In the genomic region with DNA sequence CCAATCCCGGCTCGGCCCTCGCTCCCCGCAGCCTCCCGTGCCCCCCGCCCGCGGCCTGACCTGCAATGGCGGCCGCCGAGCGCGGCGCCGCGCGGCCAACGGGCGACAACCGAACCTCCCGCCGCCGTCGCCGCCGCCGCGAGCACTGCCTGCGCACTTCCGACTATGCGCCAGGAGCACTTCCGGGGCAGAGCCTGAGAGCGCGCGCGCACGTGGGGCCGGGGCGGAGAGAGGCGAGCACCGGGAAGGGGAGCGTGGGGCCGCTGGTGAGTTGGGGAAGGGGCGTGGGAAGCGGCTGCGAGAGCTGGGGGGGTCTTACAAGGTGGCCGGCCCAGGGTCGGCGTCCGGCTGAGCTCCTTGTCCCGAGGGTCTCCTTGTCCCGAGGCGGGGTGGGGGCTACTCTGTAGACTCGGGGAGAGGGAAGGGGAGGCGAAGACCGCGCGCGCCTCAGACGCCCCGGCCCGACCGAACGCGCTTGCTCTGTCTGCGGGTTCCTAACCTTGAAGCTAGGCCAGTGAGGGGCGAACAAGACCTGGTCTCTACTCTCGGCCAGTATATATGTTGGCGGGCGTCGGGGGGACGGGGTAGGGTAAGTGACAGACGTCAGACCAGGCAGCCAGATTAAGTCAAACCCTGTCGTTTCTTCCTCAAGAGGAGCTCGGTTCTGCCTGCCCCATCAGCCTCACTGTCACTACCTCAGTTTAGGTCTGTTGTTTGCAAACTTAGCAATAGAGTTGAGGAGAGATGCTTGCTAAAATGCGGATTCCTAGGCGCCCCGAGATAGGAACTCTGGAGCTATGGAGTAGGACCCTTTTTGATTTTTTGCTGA, we compare ENCODE assay signal across 1 cellular context.
TF ChIP-seq lines count a peak whose summit lies in the region.

A gene with protein sequence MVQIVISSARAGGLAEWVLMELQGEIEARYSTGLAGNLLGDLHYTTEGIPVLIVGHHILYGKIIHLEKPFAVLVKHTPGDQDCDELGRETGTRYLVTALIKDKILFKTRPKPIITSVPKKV (minus strand): TSS at position 165 of the 829 bp plus-strand sequence. CDS start 11,130 bp downstream, outside the sequence.
A gene (plus strand): TSS at position 226 of the 829 bp plus-strand sequence. CDS start 811 bp downstream, outside the sequence.

TF ChIP-seq in HepG2, 621 proteins besides CTCF, POLR2A, EP300 and RAD21 (continues in another document):
- peak; percentile 52 for TF ChIP-seq ZNF780A (CRISPR knock-in tag; IDR thresholded peaks at IDR 0.05)
- TF ChIP-seq ZEB1 (IDR thresholded peaks at IDR 0.05; ENCODE audit: insufficient replicate concordance, low read depth) = no peak
- no peak for TF ChIP-seq HMG20B (CRISPR knock-in tag; conservative IDR thresholded peaks at IDR 0.05)
- TF ChIP-seq, protein P1, sequence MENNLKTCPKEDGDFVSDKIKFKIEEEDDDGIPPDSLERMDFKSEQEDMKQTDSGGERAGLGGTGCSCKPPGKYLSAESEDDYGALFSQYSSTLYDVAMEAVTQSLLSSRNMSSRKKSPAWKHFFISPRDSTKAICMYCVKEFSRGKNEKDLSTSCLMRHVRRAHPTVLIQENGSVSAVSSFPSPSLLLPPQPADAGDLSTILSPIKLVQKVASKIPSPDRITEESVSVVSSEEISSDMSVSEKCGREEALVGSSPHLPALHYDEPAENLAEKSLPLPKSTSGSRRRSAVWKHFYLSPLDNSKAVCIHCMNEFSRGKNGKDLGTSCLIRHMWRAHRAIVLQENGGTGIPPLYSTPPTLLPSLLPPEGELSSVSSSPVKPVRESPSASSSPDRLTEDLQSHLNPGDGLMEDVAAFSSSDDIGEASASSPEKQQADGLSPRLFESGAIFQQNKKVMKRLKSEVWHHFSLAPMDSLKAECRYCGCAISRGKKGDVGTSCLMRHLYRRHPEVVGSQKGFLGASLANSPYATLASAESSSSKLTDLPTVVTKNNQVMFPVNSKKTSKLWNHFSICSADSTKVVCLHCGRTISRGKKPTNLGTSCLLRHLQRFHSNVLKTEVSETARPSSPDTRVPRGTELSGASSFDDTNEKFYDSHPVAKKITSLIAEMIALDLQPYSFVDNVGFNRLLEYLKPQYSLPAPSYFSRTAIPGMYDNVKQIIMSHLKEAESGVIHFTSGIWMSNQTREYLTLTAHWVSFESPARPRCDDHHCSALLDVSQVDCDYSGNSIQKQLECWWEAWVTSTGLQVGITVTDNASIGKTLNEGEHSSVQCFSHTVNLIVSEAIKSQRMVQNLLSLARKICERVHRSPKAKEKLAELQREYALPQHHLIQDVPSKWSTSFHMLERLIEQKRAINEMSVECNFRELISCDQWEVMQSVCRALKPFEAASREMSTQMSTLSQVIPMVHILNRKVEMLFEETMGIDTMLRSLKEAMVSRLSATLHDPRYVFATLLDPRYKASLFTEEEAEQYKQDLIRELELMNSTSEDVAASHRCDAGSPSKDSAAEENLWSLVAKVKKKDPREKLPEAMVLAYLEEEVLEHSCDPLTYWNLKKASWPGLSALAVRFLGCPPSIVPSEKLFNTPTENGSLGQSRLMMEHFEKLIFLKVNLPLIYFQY (CRISPR knock-in tag; IDR thresholded peaks at IDR 0.05; ENCODE audit: borderline replicate concordance) = no peak
- peak; percentile 21; the same call in 1 of the 2 replicates for TF ChIP-seq CHCHD3 (CRISPR knock-in tag; IDR thresholded peaks at IDR 0.05)
- peak; percentile 91 for TF ChIP-seq ELF1 (CRISPR knock-in tag; IDR thresholded peaks at IDR 0.05)
- peak; percentile 64 for TF ChIP-seq ZNF883 (CRISPR knock-in tag; IDR thresholded peaks at IDR 0.05; ENCODE audit: not compliant biosample characterization)
- TF ChIP-seq AGO1 (IDR thresholded peaks at IDR 0.05; ENCODE audit: low read depth, low read length, poor library complexity, severe bottlenecking) = no peak
- no peak for TF ChIP-seq ZNF124 (CRISPR knock-in tag; IDR thresholded peaks at IDR 0.05)
- TF ChIP-seq, protein P2, sequence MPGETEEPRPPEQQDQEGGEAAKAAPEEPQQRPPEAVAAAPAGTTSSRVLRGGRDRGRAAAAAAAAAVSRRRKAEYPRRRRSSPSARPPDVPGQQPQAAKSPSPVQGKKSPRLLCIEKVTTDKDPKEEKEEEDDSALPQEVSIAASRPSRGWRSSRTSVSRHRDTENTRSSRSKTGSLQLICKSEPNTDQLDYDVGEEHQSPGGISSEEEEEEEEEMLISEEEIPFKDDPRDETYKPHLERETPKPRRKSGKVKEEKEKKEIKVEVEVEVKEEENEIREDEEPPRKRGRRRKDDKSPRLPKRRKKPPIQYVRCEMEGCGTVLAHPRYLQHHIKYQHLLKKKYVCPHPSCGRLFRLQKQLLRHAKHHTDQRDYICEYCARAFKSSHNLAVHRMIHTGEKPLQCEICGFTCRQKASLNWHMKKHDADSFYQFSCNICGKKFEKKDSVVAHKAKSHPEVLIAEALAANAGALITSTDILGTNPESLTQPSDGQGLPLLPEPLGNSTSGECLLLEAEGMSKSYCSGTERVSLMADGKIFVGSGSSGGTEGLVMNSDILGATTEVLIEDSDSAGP (CRISPR knock-in tag; IDR thresholded peaks at IDR 0.05; ENCODE audit: borderline replicate concordance) = peak; percentile 82
- TF ChIP-seq, protein P3, sequence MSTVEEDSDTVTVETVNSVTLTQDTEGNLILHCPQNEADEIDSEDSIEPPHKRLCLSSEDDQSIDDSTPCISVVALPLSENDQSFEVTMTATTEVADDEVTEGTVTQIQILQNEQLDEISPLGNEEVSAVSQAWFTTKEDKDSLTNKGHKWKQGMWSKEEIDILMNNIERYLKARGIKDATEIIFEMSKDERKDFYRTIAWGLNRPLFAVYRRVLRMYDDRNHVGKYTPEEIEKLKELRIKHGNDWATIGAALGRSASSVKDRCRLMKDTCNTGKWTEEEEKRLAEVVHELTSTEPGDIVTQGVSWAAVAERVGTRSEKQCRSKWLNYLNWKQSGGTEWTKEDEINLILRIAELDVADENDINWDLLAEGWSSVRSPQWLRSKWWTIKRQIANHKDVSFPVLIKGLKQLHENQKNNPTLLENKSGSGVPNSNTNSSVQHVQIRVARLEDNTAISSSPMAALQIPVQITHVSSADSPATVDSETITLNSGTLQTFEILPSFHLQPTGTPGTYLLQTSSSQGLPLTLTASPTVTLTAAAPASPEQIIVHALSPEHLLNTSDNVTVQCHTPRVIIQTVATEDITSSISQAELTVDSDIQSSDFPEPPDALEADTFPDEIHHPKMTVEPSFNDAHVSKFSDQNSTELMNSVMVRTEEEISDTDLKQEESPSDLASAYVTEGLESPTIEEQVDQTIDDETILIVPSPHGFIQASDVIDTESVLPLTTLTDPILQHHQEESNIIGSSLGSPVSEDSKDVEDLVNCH (CRISPR knock-in tag; IDR thresholded peaks at IDR 0.05) = peak; percentile 77; the same call in 1 of the 2 replicates
- no peak for TF ChIP-seq ZNF484 (CRISPR knock-in tag; IDR thresholded peaks at IDR 0.05; ENCODE audit: borderline replicate concordance, low read depth)
- TF ChIP-seq TBL1XR1 (IDR thresholded peaks at IDR 0.05; ENCODE audit: borderline replicate concordance, low read length, partially characterized antibody) = no peak
- TF ChIP-seq, protein P4, sequence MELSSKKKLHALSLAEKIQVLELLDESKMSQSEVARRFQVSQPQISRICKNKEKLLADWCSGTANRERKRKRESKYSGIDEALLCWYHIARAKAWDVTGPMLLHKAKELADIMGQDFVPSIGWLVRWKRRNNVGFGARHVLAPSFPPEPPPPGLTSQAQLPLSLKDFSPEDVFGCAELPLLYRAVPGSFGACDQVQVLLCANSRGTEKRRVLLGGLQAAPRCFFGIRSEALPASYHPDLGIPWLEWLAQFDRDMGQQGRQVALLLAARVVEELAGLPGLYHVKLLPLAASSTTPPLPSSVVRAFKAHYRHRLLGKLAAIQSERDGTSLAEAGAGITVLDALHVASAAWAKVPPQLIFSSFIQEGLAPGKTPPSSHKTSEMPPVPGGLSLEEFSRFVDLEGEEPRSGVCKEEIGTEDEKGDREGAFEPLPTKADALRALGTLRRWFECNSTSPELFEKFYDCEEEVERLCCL (CRISPR knock-in tag; IDR thresholded peaks at IDR 0.05; ENCODE audit: borderline replicate concordance) = no peak
- TF ChIP-seq, protein P5, sequence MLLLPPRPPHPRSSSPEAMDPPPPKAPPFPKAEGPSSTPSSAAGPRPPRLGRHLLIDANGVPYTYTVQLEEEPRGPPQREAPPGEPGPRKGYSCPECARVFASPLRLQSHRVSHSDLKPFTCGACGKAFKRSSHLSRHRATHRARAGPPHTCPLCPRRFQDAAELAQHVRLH (CRISPR knock-in tag; IDR thresholded peaks at IDR 0.05; ENCODE audit: borderline replicate concordance, low read depth) = no peak
- peak; percentile 61; the same call in 1 of the 2 replicates for TF ChIP-seq FOXC1 (CRISPR knock-in tag; IDR thresholded peaks at IDR 0.05; ENCODE audit: borderline replicate concordance)
- no peak for TF ChIP-seq ZNF660 (CRISPR knock-in tag; IDR thresholded peaks at IDR 0.05; ENCODE audit: borderline replicate concordance, low read depth)
- no peak for TF ChIP-seq ZNF549 (CRISPR knock-in tag; IDR thresholded peaks at IDR 0.05)
- TF ChIP-seq, protein P6, sequence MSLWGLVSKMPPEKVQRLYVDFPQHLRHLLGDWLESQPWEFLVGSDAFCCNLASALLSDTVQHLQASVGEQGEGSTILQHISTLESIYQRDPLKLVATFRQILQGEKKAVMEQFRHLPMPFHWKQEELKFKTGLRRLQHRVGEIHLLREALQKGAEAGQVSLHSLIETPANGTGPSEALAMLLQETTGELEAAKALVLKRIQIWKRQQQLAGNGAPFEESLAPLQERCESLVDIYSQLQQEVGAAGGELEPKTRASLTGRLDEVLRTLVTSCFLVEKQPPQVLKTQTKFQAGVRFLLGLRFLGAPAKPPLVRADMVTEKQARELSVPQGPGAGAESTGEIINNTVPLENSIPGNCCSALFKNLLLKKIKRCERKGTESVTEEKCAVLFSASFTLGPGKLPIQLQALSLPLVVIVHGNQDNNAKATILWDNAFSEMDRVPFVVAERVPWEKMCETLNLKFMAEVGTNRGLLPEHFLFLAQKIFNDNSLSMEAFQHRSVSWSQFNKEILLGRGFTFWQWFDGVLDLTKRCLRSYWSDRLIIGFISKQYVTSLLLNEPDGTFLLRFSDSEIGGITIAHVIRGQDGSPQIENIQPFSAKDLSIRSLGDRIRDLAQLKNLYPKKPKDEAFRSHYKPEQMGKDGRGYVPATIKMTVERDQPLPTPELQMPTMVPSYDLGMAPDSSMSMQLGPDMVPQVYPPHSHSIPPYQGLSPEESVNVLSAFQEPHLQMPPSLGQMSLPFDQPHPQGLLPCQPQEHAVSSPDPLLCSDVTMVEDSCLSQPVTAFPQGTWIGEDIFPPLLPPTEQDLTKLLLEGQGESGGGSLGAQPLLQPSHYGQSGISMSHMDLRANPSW (CRISPR knock-in tag; IDR thresholded peaks at IDR 0.05; ENCODE audit: borderline replicate concordance) = no peak
- TF ChIP-seq, protein P7, sequence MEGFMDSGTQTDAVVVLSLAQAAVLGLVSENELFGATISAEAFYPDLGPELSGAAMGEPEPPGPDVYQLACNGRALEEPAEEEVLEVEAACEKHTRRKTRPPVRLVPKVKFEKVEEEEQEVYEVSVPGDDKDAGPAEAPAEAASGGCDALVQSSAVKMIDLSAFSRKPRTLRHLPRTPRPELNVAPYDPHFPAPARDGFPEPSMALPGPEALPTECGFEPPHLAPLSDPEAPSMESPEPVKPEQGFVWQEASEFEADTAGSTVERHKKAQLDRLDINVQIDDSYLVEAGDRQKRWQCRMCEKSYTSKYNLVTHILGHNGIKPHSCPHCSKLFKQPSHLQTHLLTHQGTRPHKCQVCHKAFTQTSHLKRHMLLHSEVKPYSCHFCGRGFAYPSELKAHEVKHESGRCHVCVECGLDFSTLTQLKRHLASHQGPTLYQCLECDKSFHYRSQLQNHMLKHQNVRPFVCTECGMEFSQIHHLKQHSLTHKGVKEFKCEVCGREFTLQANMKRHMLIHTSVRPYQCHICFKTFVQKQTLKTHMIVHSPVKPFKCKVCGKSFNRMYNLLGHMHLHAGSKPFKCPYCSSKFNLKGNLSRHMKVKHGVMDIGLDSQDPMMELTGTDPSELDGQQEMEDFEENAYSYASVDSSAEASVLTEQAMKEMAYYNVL (CRISPR knock-in tag; IDR thresholded peaks at IDR 0.05; ENCODE audit: borderline replicate concordance) = peak; percentile 32; the same call in 1 of the 2 replicates
- peak; percentile 65; the same call in 1 of the 2 replicates for TF ChIP-seq RBAK (CRISPR knock-in tag; IDR thresholded peaks at IDR 0.05)
- TF ChIP-seq, protein P8, sequence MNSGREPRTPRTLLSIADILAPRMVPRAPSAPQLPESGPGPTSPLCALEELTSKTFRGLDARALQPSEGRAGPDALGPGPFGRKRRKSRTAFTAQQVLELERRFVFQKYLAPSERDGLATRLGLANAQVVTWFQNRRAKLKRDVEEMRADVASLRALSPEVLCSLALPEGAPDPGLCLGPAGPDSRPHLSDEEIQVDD (CRISPR knock-in tag; IDR thresholded peaks at IDR 0.05; ENCODE audit: borderline replicate concordance) = no peak; the same call in 1 of the 2 replicates
- no peak for TF ChIP-seq NAIF1 (CRISPR knock-in tag; IDR thresholded peaks at IDR 0.05; ENCODE audit: borderline replicate concordance)
- no peak for TF ChIP-seq RXRA (CRISPR knock-in tag; IDR thresholded peaks at IDR 0.05)
- 0 out of 2 replicates have a peak, but pooled peaks have one; percentile 15 for TF ChIP-seq ZKSCAN5 (CRISPR knock-in tag; IDR thresholded peaks at IDR 0.05)
- no peak for TF ChIP-seq SOX6 (IDR thresholded peaks at IDR 0.05)
- TF ChIP-seq SOX6 (CRISPR knock-in tag; IDR thresholded peaks at IDR 0.05) = peak; percentile 51
- TF ChIP-seq, protein P9, sequence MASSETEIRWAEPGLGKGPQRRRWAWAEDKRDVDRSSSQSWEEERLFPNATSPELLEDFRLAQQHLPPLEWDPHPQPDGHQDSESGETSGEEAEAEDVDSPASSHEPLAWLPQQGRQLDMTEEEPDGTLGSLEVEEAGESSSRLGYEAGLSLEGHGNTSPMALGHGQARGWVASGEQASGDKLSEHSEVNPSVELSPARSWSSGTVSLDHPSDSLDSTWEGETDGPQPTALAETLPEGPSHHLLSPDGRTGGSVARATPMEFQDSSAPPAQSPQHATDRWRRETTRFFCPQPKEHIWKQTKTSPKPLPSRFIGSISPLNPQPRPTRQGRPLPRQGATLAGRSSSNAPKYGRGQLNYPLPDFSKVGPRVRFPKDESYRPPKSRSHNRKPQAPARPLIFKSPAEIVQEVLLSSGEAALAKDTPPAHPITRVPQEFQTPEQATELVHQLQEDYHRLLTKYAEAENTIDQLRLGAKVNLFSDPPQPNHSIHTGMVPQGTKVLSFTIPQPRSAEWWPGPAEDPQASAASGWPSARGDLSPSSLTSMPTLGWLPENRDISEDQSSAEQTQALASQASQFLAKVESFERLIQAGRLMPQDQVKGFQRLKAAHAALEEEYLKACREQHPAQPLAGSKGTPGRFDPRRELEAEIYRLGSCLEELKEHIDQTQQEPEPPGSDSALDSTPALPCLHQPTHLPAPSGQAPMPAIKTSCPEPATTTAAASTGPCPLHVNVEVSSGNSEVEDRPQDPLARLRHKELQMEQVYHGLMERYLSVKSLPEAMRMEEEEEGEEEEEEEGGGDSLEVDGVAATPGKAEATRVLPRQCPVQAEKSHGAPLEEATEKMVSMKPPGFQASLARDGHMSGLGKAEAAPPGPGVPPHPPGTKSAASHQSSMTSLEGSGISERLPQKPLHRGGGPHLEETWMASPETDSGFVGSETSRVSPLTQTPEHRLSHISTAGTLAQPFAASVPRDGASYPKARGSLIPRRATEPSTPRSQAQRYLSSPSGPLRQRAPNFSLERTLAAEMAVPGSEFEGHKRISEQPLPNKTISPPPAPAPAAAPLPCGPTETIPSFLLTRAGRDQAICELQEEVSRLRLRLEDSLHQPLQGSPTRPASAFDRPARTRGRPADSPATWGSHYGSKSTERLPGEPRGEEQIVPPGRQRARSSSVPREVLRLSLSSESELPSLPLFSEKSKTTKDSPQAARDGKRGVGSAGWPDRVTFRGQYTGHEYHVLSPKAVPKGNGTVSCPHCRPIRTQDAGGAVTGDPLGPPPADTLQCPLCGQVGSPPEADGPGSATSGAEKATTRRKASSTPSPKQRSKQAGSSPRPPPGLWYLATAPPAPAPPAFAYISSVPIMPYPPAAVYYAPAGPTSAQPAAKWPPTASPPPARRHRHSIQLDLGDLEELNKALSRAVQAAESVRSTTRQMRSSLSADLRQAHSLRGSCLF (CRISPR knock-in tag; IDR thresholded peaks at IDR 0.05; ENCODE audit: borderline replicate concordance) = 0 out of 2 replicates have a peak, but pooled peaks have one; percentile 39
- no peak for TF ChIP-seq ZNF773 (CRISPR knock-in tag; IDR thresholded peaks at IDR 0.05; ENCODE audit: borderline replicate concordance)
- TF ChIP-seq KAT2B (IDR thresholded peaks at IDR 0.05; ENCODE audit: borderline replicate concordance, low read depth, low read length) = no peak
